Comparison of ENCODE assay signal across 27 cellular contexts in genomic region chr6:13308332-13308731, GRCh38. TPM values are rescaled to one million over a fixed set of nuclear protein-coding genes. Genes with fewer than 3 reads are reported as not detected.
DNase-seq lines count a peak whose midpoint lies in the region; ATAC-seq and TF ChIP-seq lines count a peak whose summit lies in the region.
"Had no signal": no experiment of that assay in that cellular context is flagged by ENCODE, and none has a peak within 500 bp of the region (broad histone marks: within the 10 kb centered on the region; RNA-seq: fewer than 3 reads in every experiment).

No MANE protein-coding gene starts in this region.

- peaks cover 2% of the 10 kb centered on the region for H3K27me3 Mint-ChIP-seq in glutamatergic neuron (ENCODE audit: unreplicated experiment)
- H3K27me3 Mint-ChIP-seq: stimulated activated naive CD8-positive, alpha-beta T cell treated with anti-CD3 and anti-CD28 coated beads, Interleukin-15, Interleukin-2, amounts not matched to agents 100 ng/mL and 50 ng/mL, for 24 hours had no signal

- no peak for TF ChIP-seq CTCF in esophagus squamous epithelium (IDR thresholded peaks at IDR 0.05)
- no peak for TF ChIP-seq CTCF in upper lobe of right lung (IDR thresholded peaks at IDR 0.05)
- TF ChIP-seq CTCF in glutamatergic neuron (IDR thresholded peaks at IDR 0.05; ENCODE audit: partially characterized antibody, unreplicated experiment), result no peak
- TF ChIP-seq CTCF in GM13977 (IDR thresholded peaks at IDR 0.05; ENCODE audit: extremely low read depth, insufficient read depth, missing control alignments), result no peak

- H3K27ac Mint-ChIP-seq in glutamatergic neuron (ENCODE audit: unreplicated experiment), result no peak overlapping the region
- H3K27ac Mint-ChIP-seq: CD8-positive, alpha-beta T cell had no signal

- ATAC-seq in Right ventricle myocardium inferior, result peak; percentile 78
- peak; percentile 43 to 66 for ATAC-seq in right cardiac atrium
- ATAC-seq in upper lobe of right lung, result no peak
- no peak for ATAC-seq in GM18858 (IDR thresholded peaks at IDR 0.05; ENCODE audit: unreplicated experiment)
- ATAC-seq: activated CD4-positive, CD25-positive, alpha-beta regulatory T cell treated with anti-CD3 and anti-CD28 coated beads, Interleukin-2, amount 50 U/mL, for 24 hours; CD8-positive, alpha-beta T cell; GM23338 had no signal

- DNase-seq in Right ventricle myocardium inferior (ENCODE audit: missing footprints), result no peak
- no peak for DNase-seq in cardiac septum (ENCODE audit: low spot score)
- DNase-seq in esophagus squamous epithelium (lab: John Stamatoyannopoulos, UW), result no peak
- no peak for DNase-seq in right cardiac atrium
- no peak for DNase-seq in upper lobe of right lung
- DNase-seq in glutamatergic neuron, result no peak
- no peak for DNase-seq in GM13977 (ENCODE audit: low spot score)
- DNase-seq: activated CD4-positive, alpha-beta T cell treated with anti-CD3 and anti-CD28 coated beads, Interleukin-2, amount 50 U/mL, for 4 hours; activated naive CD4-positive, alpha-beta T cell; AML-193; CD8-positive, alpha-beta T cell; cerebellar nuclear complex; dorsolateral prefrontal cortex; mucosa of descending colon; NCI-H1092 treated with DMSO at 0.1 percent for 48 hours; NCI-H1930; NCI-H526; posterior cingulate gyrus; SIG-M5; stimulated activated CD8-positive, alpha-beta memory T cell treated with anti-CD3 and anti-CD28 coated beads, Interleukin-4, amount 100 ng/mL, for 48 hours had no signal

- no peaks in the 10 kb centered on the region for H3K27me3 ChIP-seq in esophagus squamous epithelium
- H3K27me3 ChIP-seq in right cardiac atrium (ENCODE audit: control insufficient read depth, insufficient read depth), result no peaks in the 10 kb centered on the region
- H3K27me3 ChIP-seq in upper lobe of right lung, result no peaks in the 10 kb centered on the region
- H3K27me3 ChIP-seq: dorsolateral prefrontal cortex, right lobe of liver had no signal

- in situ Hi-C loops in GM13977 (cut with MboI; ENCODE audit: low pct_unique_long_range_greater_than_20kb, low sequenced_read_pairs, unreplicated experiment), result no loop called here

- H3K9me3 Mint-ChIP-seq in glutamatergic neuron (ENCODE audit: unreplicated experiment), result no peaks in the 10 kb centered on the region
- H3K9me3 Mint-ChIP-seq: CD8-positive, alpha-beta T cell; GM23338; neural crest cell; stimulated activated naive CD8-positive, alpha-beta T cell treated with anti-CD3 and anti-CD28 coated beads, Interleukin-15, Interleukin-2, amounts not matched to agents 100 ng/mL and 50 ng/mL, for 24 hours had no signal

- no peaks in the 10 kb centered on the region for H3K36me3 Mint-ChIP-seq in glutamatergic neuron (ENCODE audit: unreplicated experiment)

- 87 to 100% methylated on average over 1 of the region's 1 CpG for WGBS in esophagus squamous epithelium, 2 donors
- 78% methylated on average over 1 of the region's 1 CpG for WGBS in right cardiac atrium

- intact Hi-C loops in Right ventricle myocardium inferior (cut with DNase I) (loop anchor here (10.0 kb wide), 1 partner anchor 294 kb away; no protein-coding TSS in a partner anchor), cardiac septum (cut with DNase I) (no loop called here), esophagus squamous epithelium (cut with DNase I) (no loop called here), right cardiac atrium (cut with DNase I) (no loop called here), upper lobe of right lung (cut with DNase I) (no loop called here)

- H3K9me3 ChIP-seq in esophagus squamous epithelium (no peaks in the 10 kb centered on the region), right cardiac atrium (ENCODE audit: control insufficient read depth, low read length) (no peaks in the 10 kb centered on the region), upper lobe of right lung (no peaks in the 10 kb centered on the region)
- H3K9me3 ChIP-seq: mucosa of descending colon, right lobe of liver, thoracic aorta had no signal

- no peaks in the 10 kb centered on the region for H3K4me1 Mint-ChIP-seq in glutamatergic neuron (ENCODE audit: low read depth, unreplicated experiment)
- H3K4me1 Mint-ChIP-seq: GM23338 had no signal

- peak overlapping the region in 3 of 4 donors; percentile 17 to 56 (median 48) for H3K27ac ChIP-seq in esophagus squamous epithelium
- peak overlapping the region; percentile 82 for H3K27ac ChIP-seq in right cardiac atrium (ENCODE audit: low read length)
- peak overlapping the region; percentile 12 for H3K27ac ChIP-seq in upper lobe of right lung
- H3K27ac ChIP-seq: thoracic aorta had no signal

- H3K36me3 ChIP-seq in esophagus squamous epithelium (peaks cover 0 to 68% (median 0%) of the 10 kb centered on the region in 3 donors), upper lobe of right lung (peaks cover 65% of the 10 kb centered on the region)
- H3K36me3 ChIP-seq: thoracic aorta had no signal

- H3K4me1 ChIP-seq in esophagus squamous epithelium (peaks cover 10 to 35% (median 11%) of the 10 kb centered on the region in 3 donors), right cardiac atrium (ENCODE audit: control insufficient read depth, insufficient read depth, low read length) (peaks cover 2% of the 10 kb centered on the region), upper lobe of right lung (peaks cover 26% of the 10 kb centered on the region)

- H3K4me3 ChIP-seq in esophagus squamous epithelium (no peak overlapping the region), right cardiac atrium (ENCODE audit: low read length) (no peak overlapping the region), upper lobe of right lung (no peak overlapping the region)
- H3K4me3 ChIP-seq: dorsolateral prefrontal cortex, GM23338, mucosa of descending colon, right lobe of liver, thoracic aorta had no signal

- TF ChIP-seq POLR2A in esophagus squamous epithelium (IDR thresholded peaks at IDR 0.05), result no peak

- H3K4me3 Mint-ChIP-seq in glutamatergic neuron (ENCODE audit: unreplicated experiment), result no peak overlapping the region
- H3K4me3 Mint-ChIP-seq: CD8-positive, alpha-beta T cell; GM23338; neural crest cell; stimulated activated naive CD8-positive, alpha-beta T cell treated with anti-CD3 and anti-CD28 coated beads, Interleukin-15, Interleukin-2, amounts not matched to agents 100 ng/mL and 50 ng/mL, for 24 hours had no signal

RNA-seq across cellular contexts. Expression of gene TBC1D7, which starts 20.0 kb away (rescaled TPM):
- 32.2 TPM for total RNA-seq in Right ventricle myocardium inferior
- 30.5 TPM for total RNA-seq in cardiac septum
- 10 to 100 TPM in 3 of 4 donors, 1 to 10 TPM in 1; 8.2 to 13.5 (median 12.6) TPM for total RNA-seq in esophagus squamous epithelium
- total RNA-seq in right cardiac atrium, result 10 to 100 TPM; 21.0 to 41.8 (median 24.2) TPM
- 31.8 TPM for polyA plus RNA-seq in right cardiac atrium
- total RNA-seq in upper lobe of right lung, result 18.1 TPM
- 39.9 TPM for total RNA-seq in glutamatergic neuron (ENCODE audit: unreplicated experiment)

Comparison
In these comparisons a context has a peak if more than half of its experiments do, and no peak if none do; other contexts are left out.
1. ATAC-seq: peak in Right ventricle myocardium inferior (single experiment) and right cardiac atrium (2 of 2); none in upper lobe of right lung (single experiment) and GM18858 (single experiment).
2. H3K27ac ChIP-seq: peak in every context shown above with its lines; median percentile 82 in right cardiac atrium; 48 in esophagus squamous epithelium; 12 in upper lobe of right lung.